In genomic region chr12:112190626-112191025, GRCh38 we compare ENCODE assay signal across 14 cellular contexts.
DNase-seq lines count a peak whose midpoint lies in the region; ATAC-seq lines count a peak whose summit lies in the region.
"Had no signal": no experiment of that assay in that cellular context is flagged by ENCODE, and none has a peak within 500 bp of the region (broad histone marks: within the 10 kb centered on the region; RNA-seq: fewer than 3 reads in every experiment).

No MANE protein-coding gene starts in this region.

- peak; percentile 40 to 74 for DNase-seq in NCI-H2081 (lab: John Stamatoyannopoulos, UW)
- no peak for DNase-seq in NCI-H2081 treated with DMSO at 0.1 percent for 48 hours (lab: John Stamatoyannopoulos, UW)
- peak; percentile 18 to 71 for DNase-seq in NCI-H526 (lab: John Stamatoyannopoulos, UW)
- DNase-seq in NCI-H1694 treated with DMSO at 0.1 percent for 48 hours (lab: John Stamatoyannopoulos, UW), result no peak
- no peak for DNase-seq in KG1 (lab: John Stamatoyannopoulos, UW)
- DNase-seq: activated CD4-positive, alpha-beta T cell treated with anti-CD3 and anti-CD28 coated beads, Interleukin-2, amount 50 U/mL, for 1 hour; activated effector memory CD4-positive, alpha-beta T cell treated with Interleukin-2 at 50 U/mL for 16 hours; effector memory CD8-positive, alpha-beta T cell; Kasumi-1; T-helper 17 cell had no signal

- ATAC-seq in HG03039 (IDR thresholded peaks at IDR 0.05; ENCODE audit: unreplicated experiment), result no peak
- ATAC-seq: effector memory CD8-positive, alpha-beta T cell; left lobe of liver; T-helper 17 cell had no signal

- H3K4me1 ChIP-seq in esophagus (ENCODE audit: control insufficient read depth in 2 of 2, insufficient read depth in 2 of 2, low read length in 1 of 2), result peaks cover 0 to 10% of the 10 kb centered on the region in 2 donors

- peaks cover 6 to 25% of the 10 kb centered on the region in 2 donors for H3K36me3 ChIP-seq in esophagus (ENCODE audit: control insufficient read depth in 2 of 2, insufficient read depth in 2 of 2, low read length in 1 of 2)

- no peak overlapping the region for H3K4me3 ChIP-seq in esophagus (ENCODE audit: low read depth in 1 of 2, low read length in 2 of 2)

- WGBS in esophagus, 2 donors, result 49 to 60% methylated on average over 5 of the region's 5 CpGs

- H3K27me3 ChIP-seq in esophagus (ENCODE audit: control insufficient read depth in 1 of 2, insufficient read depth in 2 of 2, low read length in 2 of 2), result no peaks in the 10 kb centered on the region

- H3K27ac ChIP-seq in esophagus (ENCODE audit: low read depth in 2 of 2, low read length in 1 of 2) (peak overlapping the region; percentile 28 to 66), temporal lobe (ENCODE audit: low read depth, low read length) (peak overlapping the region; percentile 14)

- no peaks in the 10 kb centered on the region for H3K9me3 ChIP-seq in esophagus (ENCODE audit: control insufficient read depth in 2 of 2, insufficient read depth in 1 of 2, low read depth in 1 of 2, low read length in 1 of 2)

Comparison
In these comparisons a context has a peak if more than half of its experiments do, and no peak if none do; other contexts are left out.
1. DNase-seq: peak in NCI-H2081 (2 of 2) and NCI-H526 (2 of 2); none in NCI-H2081 treated with DMSO at 0.1 percent for 48 hours (single experiment), NCI-H1694 treated with DMSO at 0.1 percent for 48 hours (single experiment) and KG1 (single experiment).